In genomic region chr13:53159439-53159838, GRCh38 we compare ENCODE assay signal across 1 cellular context.
TF ChIP-seq lines count a peak whose summit lies in the region.

No MANE protein-coding gene starts in this region.

TF ChIP-seq in GM23338, 12 proteins besides CTCF, POLR2A, EP300 and RAD21 (continued from another document):
- TF ChIP-seq ZNF462 (CRISPR knock-in tag; IDR thresholded peaks at IDR 0.05) (no peak), ZNF114 (CRISPR knock-in tag; IDR thresholded peaks at IDR 0.05) (no peak), REST (IDR thresholded peaks at IDR 0.05; ENCODE audit: unreplicated experiment) (no peak), ETS1 (IDR thresholded peaks at IDR 0.05) (no peak), POLR2AphosphoS5 (IDR thresholded peaks at IDR 0.05; ENCODE audit: low read depth) (no peak), NANOG (IDR thresholded peaks at IDR 0.05; ENCODE audit: borderline replicate concordance) (no peak), ZNF331 (CRISPR knock-in tag; IDR thresholded peaks at IDR 0.05; ENCODE audit: low read depth) (no peak), EZH2 (IDR thresholded peaks at IDR 0.05; ENCODE audit: low read depth, unreplicated experiment) (no peak)
